Comparison of ENCODE assay signal across 17 cellular contexts in the genomic region with DNA sequence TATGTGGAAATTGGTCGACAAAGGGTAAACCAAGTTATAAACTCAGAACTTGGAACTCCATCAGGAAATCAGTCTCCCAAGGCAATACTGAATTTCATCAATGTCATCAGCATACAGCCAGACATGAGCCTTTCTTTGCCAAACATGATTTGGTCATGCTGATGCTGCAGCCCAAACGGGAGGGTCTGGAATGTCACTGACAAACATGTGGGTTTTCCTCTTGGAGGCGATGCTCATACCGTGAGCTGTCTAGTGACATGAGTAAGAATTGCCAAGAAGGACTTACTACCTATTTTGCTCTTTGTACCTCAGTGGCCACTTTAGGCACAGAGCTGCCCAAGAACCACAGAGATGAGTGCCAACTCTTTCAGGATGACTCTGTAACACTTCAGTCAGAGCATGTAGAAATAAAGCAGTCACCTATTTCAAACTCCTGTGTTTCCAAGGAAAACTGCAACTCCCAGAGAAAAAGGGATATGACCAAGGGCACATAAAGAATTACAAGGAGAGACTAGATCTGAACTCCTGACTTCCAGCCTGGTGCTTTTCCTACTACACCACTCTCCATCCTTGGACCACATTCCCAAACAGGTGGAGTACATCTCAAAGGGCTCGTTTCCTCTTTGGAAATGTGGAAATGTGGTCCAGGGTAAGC. TPM values are rescaled to one million over a fixed set of nuclear protein-coding genes. Genes with fewer than 3 reads are reported as not detected.
A peak's percentile ranks its signal among the peaks of the same experiment; 100 is the strongest.
DNase-seq lines count a peak whose midpoint lies in the region; ATAC-seq lines count a peak whose summit lies in the region.
"Had no signal": no experiment of that assay in that cellular context is flagged by ENCODE, and none has a peak within 500 bp of the region (broad histone marks: within the 10 kb centered on the region; RNA-seq: fewer than 3 reads in every experiment).

No MANE protein-coding gene starts in this region.

- ATAC-seq in HG02642 (IDR thresholded peaks at IDR 0.05; ENCODE audit: poor library complexity, unreplicated experiment) = no peak
- ATAC-seq: HCT116 had no signal

- no peaks in the 10 kb centered on the region for H3K9me3 ChIP-seq in SJCRH30 (replicated peaks)
- H3K9me3 ChIP-seq: BE2C had no signal

- H3K4me1 ChIP-seq in SJCRH30 = no peaks in the 10 kb centered on the region
- H3K4me1 ChIP-seq: BE2C had no signal

- H3K27me3 ChIP-seq in SJCRH30 = no peaks in the 10 kb centered on the region; the same call in 1 of the 2 replicates
- H3K27me3 ChIP-seq: BE2C had no signal

- no peaks in the 10 kb centered on the region for H3K36me3 ChIP-seq in SJCRH30
- H3K36me3 ChIP-seq: BE2C had no signal

- DNase-seq in EH (ENCODE audit: low read depth) = peak; percentile 27
- DNase-seq in RPMI7951 (ENCODE audit: low read depth) = peak; percentile 28
- DNase-seq in fibroblast of peridontal ligament (ENCODE audit: extremely low read depth) = peak; percentile 21
- DNase-seq in NCI-H82 (lab: John Stamatoyannopoulos, UW) = no peak
- DNase-seq in effector CD4-positive, alpha-beta T cell = no peak
- DNase-seq in SJCRH30 = no peak
- DNase-seq: ACHN; BE2C; CD4-positive, alpha-beta memory T cell; DMS153; DMS79 treated with DMSO at 0.1 percent for 48 hours; GF-D8 had no signal

- H3K4me3 ChIP-seq in SJCRH30 = no peak overlapping the region

- no peak overlapping the region for H3K27ac ChIP-seq in SJCRH30
- H3K27ac ChIP-seq: C4-2B, HL-60 had no signal

RNA-seq across cellular contexts. Expression of a gene that starts 24.3 kb away (rescaled TPM):
- total RNA-seq in RPMI7951 (2014; rRNA removed; shearing (Covaris generic)) = not detected in 2 replicates
- not detected in 2 replicates for total RNA-seq in SJCRH30 (2014; rRNA removed; shearing (Covaris generic))
- total RNA-seq: A172; CD4-positive, alpha-beta memory T cell had no signal

RNA-seq across cellular contexts. Expression of a gene that starts 32.2 kb away (rescaled TPM):
- total RNA-seq in RPMI7951 (2014; rRNA removed; shearing (Covaris generic)) = 16.7 and 20.1 TPM in 2 replicates
- 40.0 and 46.8 TPM in 2 replicates for total RNA-seq in SJCRH30 (2014; rRNA removed; shearing (Covaris generic))

Comparison
In these comparisons a context has a peak if more than half of its experiments do, and no peak if none do; other contexts are left out.
1. DNase-seq: peak in EH (single experiment), RPMI7951 (single experiment) and fibroblast of peridontal ligament (single experiment); none in NCI-H82 (single experiment), effector CD4-positive, alpha-beta T cell (single experiment) and SJCRH30 (0 of 2).